1 cellular context compared by ENCODE assay signal in the genomic region with DNA sequence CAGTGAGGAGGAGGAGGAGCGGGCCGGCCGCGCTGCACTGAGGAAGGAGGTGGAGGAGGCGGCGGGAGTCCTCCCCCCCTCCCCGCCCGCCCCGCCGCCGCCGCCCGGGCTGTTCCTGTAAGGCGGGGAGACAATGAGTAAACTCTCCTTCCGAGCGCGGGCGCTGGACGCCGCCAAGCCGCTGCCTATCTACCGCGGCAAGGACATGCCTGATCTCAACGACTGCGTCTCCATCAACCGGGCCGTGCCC.
TF ChIP-seq lines count a peak whose summit lies in the region.

No MANE protein-coding gene starts in this region.

TF ChIP-seq in HepG2, 621 proteins besides CTCF, POLR2A, EP300 and RAD21 (continued from another document and continues in another):
- TF ChIP-seq, protein P1, sequence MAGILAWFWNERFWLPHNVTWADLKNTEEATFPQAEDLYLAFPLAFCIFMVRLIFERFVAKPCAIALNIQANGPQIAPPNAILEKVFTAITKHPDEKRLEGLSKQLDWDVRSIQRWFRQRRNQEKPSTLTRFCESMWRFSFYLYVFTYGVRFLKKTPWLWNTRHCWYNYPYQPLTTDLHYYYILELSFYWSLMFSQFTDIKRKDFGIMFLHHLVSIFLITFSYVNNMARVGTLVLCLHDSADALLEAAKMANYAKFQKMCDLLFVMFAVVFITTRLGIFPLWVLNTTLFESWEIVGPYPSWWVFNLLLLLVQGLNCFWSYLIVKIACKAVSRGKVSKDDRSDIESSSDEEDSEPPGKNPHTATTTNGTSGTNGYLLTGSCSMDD (CRISPR knock-in tag; IDR thresholded peaks at IDR 0.05): no peak
- TF ChIP-seq ZBTB21 (CRISPR knock-in tag; IDR thresholded peaks at IDR 0.05) (no peak), HNRNPK (IDR thresholded peaks at IDR 0.05; ENCODE audit: low read depth, low read length, poor library complexity, severe bottlenecking) (no peak), PRDM10 (CRISPR knock-in tag; IDR thresholded peaks at IDR 0.05; ENCODE audit: low read depth) (no peak), U2AF1 (optimal IDR thresholded peaks at IDR 0.05; ENCODE audit: low read depth, low read length) (no peak), SETDB1 (CRISPR knock-in tag; IDR thresholded peaks at IDR 0.05; ENCODE audit: borderline replicate concordance) (no peak), TBP (CRISPR knock-in tag; IDR thresholded peaks at IDR 0.05) (no peak), ZSCAN22 (CRISPR knock-in tag; IDR thresholded peaks at IDR 0.05) (no peak), ZBTB42 (CRISPR knock-in tag; IDR thresholded peaks at IDR 0.05) (no peak), SP1 (IDR thresholded peaks at IDR 0.05) (no peak), SP1 (CRISPR knock-in tag; IDR thresholded peaks at IDR 0.05) (no peak; the same call in 1 of the 2 replicates), ZNF83 (CRISPR knock-in tag; IDR thresholded peaks at IDR 0.05; ENCODE audit: borderline replicate concordance) (no peak), SMARCC2 (IDR thresholded peaks at IDR 0.05) (no peak), ZNF33B (CRISPR knock-in tag; IDR thresholded peaks at IDR 0.05) (no peak), ZKSCAN5 (CRISPR knock-in tag; IDR thresholded peaks at IDR 0.05) (no peak), RBM39 (IDR thresholded peaks at IDR 0.05; ENCODE audit: low read depth, low read length, poor library complexity, severe bottlenecking) (peak; percentile 30), ZNF44 (CRISPR knock-in tag; IDR thresholded peaks at IDR 0.05) (no peak), RBM22 (optimal IDR thresholded peaks at IDR 0.05; ENCODE audit: low read length) (peak; percentile 68), KDM2A (CRISPR knock-in tag; IDR thresholded peaks at IDR 0.05; ENCODE audit: borderline replicate concordance, low read depth) (peak; percentile 90; the same call in 1 of the 2 replicates), ZNF350 (CRISPR knock-in tag; IDR thresholded peaks at IDR 0.05; ENCODE audit: borderline replicate concordance, low read depth) (no peak), SP140L (CRISPR knock-in tag; IDR thresholded peaks at IDR 0.05; ENCODE audit: borderline replicate concordance) (0 out of 2 replicates have a peak, but pooled peaks have one; percentile 47), ESRRA (CRISPR knock-in tag; IDR thresholded peaks at IDR 0.05; ENCODE audit: low read depth) (no peak), ZNF251 (CRISPR knock-in tag; IDR thresholded peaks at IDR 0.05) (no peak), TBL1XR1 (IDR thresholded peaks at IDR 0.05; ENCODE audit: borderline replicate concordance, low read length, partially characterized antibody) (no peak), ZC3H4 (CRISPR knock-in tag; IDR thresholded peaks at IDR 0.05; ENCODE audit: borderline replicate concordance) (peak; percentile 73; the same call in 1 of the 2 replicates), ZNF24 (IDR thresholded peaks at IDR 0.05) (no peak), ZNF607 (CRISPR knock-in tag; IDR thresholded peaks at IDR 0.05; ENCODE audit: borderline replicate concordance) (no peak), CAMTA2 (CRISPR knock-in tag; IDR thresholded peaks at IDR 0.05; ENCODE audit: borderline replicate concordance) (no peak), FLYWCH1 (CRISPR knock-in tag; IDR thresholded peaks at IDR 0.05) (no peak), ZNF317 (CRISPR knock-in tag; IDR thresholded peaks at IDR 0.05) (no peak), KAT7 (CRISPR knock-in tag; IDR thresholded peaks at IDR 0.05; ENCODE audit: borderline replicate concordance) (no peak; the same call in 1 of the 2 replicates), SALL2 (CRISPR knock-in tag; IDR thresholded peaks at IDR 0.05) (no peak), GABPA (IDR thresholded peaks at IDR 0.05; ENCODE audit: low read depth, low read length) (no peak), GABPA (CRISPR knock-in tag; IDR thresholded peaks at IDR 0.05; ENCODE audit: low read depth) (no peak), ZNF510 (CRISPR knock-in tag; IDR thresholded peaks at IDR 0.05; ENCODE audit: low read depth) (no peak), MLLT10 (CRISPR knock-in tag; IDR thresholded peaks at IDR 0.05) (no peak), PHF20 (CRISPR knock-in tag; IDR thresholded peaks at IDR 0.05) (peak; percentile 28; the same call in 1 of the 2 replicates), ZNF747 (CRISPR knock-in tag; IDR thresholded peaks at IDR 0.05; ENCODE audit: borderline replicate concordance) (no peak), ZNF556 (CRISPR knock-in tag; IDR thresholded peaks at IDR 0.05; ENCODE audit: borderline replicate concordance) (no peak), TRIM24 (CRISPR knock-in tag; IDR thresholded peaks at IDR 0.05) (no peak), HMGXB4 (CRISPR knock-in tag; IDR thresholded peaks at IDR 0.05; ENCODE audit: borderline replicate concordance in 1 of 2, low read depth in 1 of 2) (no peak), CENPX (CRISPR knock-in tag; IDR thresholded peaks at IDR 0.05) (no peak), HES4 (CRISPR knock-in tag; IDR thresholded peaks at IDR 0.05; ENCODE audit: borderline replicate concordance) (peak; percentile 58; the same call in 1 of the 2 replicates)
- TF ChIP-seq, protein P2, sequence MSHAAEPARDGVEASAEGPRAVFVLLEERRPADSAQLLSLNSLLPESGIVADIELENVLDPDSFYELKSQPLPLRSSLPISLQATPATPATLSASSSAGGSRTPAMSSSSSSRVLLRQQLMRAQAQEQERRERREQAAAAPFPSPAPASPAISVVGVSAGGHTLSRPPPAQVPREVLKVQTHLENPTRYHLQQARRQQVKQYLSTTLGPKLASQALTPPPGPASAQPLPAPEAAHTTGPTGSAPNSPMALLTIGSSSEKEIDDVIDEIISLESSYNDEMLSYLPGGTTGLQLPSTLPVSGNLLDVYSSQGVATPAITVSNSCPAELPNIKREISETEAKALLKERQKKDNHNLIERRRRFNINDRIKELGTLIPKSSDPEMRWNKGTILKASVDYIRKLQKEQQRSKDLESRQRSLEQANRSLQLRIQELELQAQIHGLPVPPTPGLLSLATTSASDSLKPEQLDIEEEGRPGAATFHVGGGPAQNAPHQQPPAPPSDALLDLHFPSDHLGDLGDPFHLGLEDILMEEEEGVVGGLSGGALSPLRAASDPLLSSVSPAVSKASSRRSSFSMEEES (CRISPR knock-in tag; IDR thresholded peaks at IDR 0.05): peak; percentile 44
- TF ChIP-seq, protein P3, sequence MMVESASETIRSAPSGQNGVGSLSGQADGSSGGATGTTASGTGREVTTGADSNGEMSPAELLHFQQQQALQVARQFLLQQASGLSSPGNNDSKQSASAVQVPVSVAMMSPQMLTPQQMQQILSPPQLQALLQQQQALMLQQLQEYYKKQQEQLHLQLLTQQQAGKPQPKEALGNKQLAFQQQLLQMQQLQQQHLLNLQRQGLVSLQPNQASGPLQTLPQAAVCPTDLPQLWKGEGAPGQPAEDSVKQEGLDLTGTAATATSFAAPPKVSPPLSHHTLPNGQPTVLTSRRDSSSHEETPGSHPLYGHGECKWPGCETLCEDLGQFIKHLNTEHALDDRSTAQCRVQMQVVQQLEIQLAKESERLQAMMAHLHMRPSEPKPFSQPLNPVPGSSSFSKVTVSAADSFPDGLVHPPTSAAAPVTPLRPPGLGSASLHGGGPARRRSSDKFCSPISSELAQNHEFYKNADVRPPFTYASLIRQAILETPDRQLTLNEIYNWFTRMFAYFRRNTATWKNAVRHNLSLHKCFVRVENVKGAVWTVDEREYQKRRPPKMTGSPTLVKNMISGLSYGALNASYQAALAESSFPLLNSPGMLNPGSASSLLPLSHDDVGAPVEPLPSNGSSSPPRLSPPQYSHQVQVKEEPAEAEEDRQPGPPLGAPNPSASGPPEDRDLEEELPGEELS (CRISPR knock-in tag; IDR thresholded peaks at IDR 0.05): no peak
- TF ChIP-seq, protein P4, sequence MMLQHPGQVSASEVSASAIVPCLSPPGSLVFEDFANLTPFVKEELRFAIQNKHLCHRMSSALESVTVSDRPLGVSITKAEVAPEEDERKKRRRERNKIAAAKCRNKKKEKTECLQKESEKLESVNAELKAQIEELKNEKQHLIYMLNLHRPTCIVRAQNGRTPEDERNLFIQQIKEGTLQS (CRISPR knock-in tag; IDR thresholded peaks at IDR 0.05): no peak
- TF ChIP-seq, protein P5, sequence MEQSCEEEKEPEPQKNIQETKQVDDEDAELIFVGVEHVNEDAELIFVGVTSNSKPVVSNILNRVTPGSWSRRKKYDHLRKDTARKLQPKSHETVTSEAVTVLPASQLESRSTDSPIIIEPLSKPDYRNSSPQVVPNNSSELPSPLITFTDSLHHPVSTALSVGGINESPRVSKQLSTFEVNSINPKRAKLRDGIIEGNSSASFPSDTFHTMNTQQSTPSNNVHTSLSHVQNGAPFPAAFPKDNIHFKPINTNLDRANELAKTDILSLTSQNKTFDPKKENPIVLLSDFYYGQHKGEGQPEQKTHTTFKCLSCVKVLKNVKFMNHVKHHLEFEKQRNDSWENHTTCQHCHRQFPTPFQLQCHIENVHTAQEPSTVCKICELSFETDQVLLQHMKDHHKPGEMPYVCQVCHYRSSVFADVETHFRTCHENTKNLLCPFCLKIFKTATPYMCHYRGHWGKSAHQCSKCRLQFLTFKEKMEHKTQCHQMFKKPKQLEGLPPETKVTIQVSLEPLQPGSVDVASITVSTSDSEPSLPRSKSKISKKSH (CRISPR knock-in tag; IDR thresholded peaks at IDR 0.05; ENCODE audit: borderline replicate concordance): peak; percentile 63; the same call in 1 of the 2 replicates
- TF ChIP-seq, protein P6, sequence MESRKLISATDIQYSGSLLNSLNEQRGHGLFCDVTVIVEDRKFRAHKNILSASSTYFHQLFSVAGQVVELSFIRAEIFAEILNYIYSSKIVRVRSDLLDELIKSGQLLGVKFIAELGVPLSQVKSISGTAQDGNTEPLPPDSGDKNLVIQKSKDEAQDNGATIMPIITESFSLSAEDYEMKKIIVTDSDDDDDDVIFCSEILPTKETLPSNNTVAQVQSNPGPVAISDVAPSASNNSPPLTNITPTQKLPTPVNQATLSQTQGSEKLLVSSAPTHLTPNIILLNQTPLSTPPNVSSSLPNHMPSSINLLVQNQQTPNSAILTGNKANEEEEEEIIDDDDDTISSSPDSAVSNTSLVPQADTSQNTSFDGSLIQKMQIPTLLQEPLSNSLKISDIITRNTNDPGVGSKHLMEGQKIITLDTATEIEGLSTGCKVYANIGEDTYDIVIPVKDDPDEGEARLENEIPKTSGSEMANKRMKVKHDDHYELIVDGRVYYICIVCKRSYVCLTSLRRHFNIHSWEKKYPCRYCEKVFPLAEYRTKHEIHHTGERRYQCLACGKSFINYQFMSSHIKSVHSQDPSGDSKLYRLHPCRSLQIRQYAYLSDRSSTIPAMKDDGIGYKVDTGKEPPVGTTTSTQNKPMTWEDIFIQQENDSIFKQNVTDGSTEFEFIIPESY (CRISPR knock-in tag; IDR thresholded peaks at IDR 0.05): no peak
- TF ChIP-seq, protein P7, sequence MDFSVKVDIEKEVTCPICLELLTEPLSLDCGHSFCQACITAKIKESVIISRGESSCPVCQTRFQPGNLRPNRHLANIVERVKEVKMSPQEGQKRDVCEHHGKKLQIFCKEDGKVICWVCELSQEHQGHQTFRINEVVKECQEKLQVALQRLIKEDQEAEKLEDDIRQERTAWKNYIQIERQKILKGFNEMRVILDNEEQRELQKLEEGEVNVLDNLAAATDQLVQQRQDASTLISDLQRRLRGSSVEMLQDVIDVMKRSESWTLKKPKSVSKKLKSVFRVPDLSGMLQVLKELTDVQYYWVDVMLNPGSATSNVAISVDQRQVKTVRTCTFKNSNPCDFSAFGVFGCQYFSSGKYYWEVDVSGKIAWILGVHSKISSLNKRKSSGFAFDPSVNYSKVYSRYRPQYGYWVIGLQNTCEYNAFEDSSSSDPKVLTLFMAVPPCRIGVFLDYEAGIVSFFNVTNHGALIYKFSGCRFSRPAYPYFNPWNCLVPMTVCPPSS (IDR thresholded peaks at IDR 0.05): no peak
- TF ChIP-seq, protein P8, sequence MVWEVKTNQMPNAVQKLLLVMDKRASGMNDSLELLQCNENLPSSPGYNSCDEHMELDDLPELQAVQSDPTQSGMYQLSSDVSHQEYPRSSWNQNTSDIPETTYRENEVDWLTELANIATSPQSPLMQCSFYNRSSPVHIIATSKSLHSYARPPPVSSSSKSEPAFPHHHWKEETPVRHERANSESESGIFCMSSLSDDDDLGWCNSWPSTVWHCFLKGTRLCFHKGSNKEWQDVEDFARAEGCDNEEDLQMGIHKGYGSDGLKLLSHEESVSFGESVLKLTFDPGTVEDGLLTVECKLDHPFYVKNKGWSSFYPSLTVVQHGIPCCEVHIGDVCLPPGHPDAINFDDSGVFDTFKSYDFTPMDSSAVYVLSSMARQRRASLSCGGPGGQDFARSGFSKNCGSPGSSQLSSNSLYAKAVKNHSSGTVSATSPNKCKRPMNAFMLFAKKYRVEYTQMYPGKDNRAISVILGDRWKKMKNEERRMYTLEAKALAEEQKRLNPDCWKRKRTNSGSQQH (CRISPR knock-in tag; IDR thresholded peaks at IDR 0.05; ENCODE audit: low read depth): no peak
